1 cellular context compared by ENCODE assay signal in the genomic region with DNA sequence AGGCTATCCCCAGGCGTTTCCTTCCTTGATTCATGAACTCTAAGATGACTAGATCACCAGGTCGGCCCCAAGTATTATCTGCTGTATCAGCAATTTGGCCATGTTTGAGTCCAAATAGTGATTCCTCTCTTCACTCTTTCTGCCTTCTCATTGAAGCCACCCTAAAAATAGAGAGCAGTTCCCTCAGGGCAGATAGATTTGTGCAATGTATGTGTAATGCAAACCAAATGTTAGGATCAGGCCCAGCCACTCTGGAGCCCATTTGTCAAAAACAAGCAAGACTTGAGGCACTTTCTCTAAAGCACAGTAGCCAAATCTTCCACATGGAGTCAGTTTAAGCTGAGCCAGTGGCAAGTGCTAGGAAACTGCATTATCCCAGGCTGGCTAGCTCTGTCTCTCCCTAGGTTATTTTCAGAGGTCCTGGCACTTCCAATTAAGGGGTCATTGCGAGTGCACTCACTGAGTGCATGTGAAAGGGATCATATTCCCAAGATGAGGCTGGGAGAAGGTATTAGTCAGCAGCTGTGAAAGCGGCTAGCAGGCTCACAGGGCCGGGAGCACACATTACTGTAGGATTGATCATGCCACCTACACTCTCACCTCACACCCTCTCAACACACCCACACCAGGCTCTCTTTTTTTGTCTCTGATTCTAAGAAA.
A peak's percentile ranks its signal among the peaks of the same experiment; 100 is the strongest.
TF ChIP-seq lines count a peak whose summit lies in the region.

No MANE protein-coding gene starts in this region.

TF ChIP-seq in HEK293, 187 proteins besides CTCF, POLR2A, EP300 and RAD21 (continued from another document):
- TF ChIP-seq, protein P1, sequence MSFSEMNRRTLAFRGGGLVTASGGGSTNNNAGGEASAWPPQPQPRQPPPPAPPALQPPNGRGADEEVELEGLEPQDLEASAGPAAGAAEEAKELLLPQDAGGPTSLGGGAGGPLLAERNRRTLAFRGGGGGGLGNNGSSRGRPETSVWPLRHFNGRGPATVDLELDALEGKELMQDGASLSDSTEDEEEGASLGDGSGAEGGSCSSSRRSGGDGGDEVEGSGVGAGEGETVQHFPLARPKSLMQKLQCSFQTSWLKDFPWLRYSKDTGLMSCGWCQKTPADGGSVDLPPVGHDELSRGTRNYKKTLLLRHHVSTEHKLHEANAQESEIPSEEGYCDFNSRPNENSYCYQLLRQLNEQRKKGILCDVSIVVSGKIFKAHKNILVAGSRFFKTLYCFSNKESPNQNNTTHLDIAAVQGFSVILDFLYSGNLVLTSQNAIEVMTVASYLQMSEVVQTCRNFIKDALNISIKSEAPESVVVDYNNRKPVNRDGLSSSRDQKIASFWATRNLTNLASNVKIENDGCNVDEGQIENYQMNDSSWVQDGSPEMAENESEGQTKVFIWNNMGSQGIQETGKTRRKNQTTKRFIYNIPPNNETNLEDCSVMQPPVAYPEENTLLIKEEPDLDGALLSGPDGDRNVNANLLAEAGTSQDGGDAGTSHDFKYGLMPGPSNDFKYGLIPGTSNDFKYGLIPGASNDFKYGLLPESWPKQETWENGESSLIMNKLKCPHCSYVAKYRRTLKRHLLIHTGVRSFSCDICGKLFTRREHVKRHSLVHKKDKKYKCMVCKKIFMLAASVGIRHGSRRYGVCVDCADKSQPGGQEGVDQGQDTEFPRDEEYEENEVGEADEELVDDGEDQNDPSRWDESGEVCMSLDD (tag by site-specific recombination; IDR thresholded peaks at IDR 0.05), result no peak
- TF ChIP-seq, protein P2, sequence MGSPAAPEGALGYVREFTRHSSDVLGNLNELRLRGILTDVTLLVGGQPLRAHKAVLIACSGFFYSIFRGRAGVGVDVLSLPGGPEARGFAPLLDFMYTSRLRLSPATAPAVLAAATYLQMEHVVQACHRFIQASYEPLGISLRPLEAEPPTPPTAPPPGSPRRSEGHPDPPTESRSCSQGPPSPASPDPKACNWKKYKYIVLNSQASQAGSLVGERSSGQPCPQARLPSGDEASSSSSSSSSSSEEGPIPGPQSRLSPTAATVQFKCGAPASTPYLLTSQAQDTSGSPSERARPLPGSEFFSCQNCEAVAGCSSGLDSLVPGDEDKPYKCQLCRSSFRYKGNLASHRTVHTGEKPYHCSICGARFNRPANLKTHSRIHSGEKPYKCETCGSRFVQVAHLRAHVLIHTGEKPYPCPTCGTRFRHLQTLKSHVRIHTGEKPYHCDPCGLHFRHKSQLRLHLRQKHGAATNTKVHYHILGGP (tag by site-specific recombination; IDR thresholded peaks at IDR 0.05), result no peak
- TF ChIP-seq REPIN1 (tag by site-specific recombination; IDR thresholded peaks at IDR 0.05; ENCODE audit: low read depth) (no peak), ZNF626 (tag by site-specific recombination; IDR thresholded peaks at IDR 0.05) (no peak), OSR2 (tag by site-specific recombination; IDR thresholded peaks at IDR 0.05) (peak; percentile 47; the same call in 1 of the 2 replicates), ZNF629 (tag by site-specific recombination; IDR thresholded peaks at IDR 0.05) (peak; percentile 48; the same call in 1 of the 2 replicates), GLIS1 (tag by site-specific recombination; IDR thresholded peaks at IDR 0.05) (no peak), FEZF1 (tag by site-specific recombination; IDR thresholded peaks at IDR 0.05) (0 out of 2 replicates have a peak, but pooled peaks have one; percentile 12), ZBTB48 (tag by site-specific recombination; IDR thresholded peaks at IDR 0.05) (peak; percentile 96), ZNF239 (tag by site-specific recombination; IDR thresholded peaks at IDR 0.05) (no peak), ZNF174 (tag by site-specific recombination; IDR thresholded peaks at IDR 0.05) (no peak), ZNF501 (tag by site-specific recombination; IDR thresholded peaks at IDR 0.05) (0 out of 2 replicates have a peak, but pooled peaks have one; percentile 36), ZBTB17 (tag by site-specific recombination; IDR thresholded peaks at IDR 0.05) (peak; percentile 32; the same call in 1 of the 2 replicates), KLF9 (tag by site-specific recombination; IDR thresholded peaks at IDR 0.05; ENCODE audit: low read depth) (no peak), ZNF23 (tag by site-specific recombination; IDR thresholded peaks at IDR 0.05; ENCODE audit: borderline replicate concordance) (no peak), ZNF292 (tag by site-specific recombination; IDR thresholded peaks at IDR 0.05; ENCODE audit: borderline replicate concordance, low read depth) (no peak), ZNF529 (tag by site-specific recombination; IDR thresholded peaks at IDR 0.05; ENCODE audit: insufficient replicate concordance) (no peak), SALL2 (tag by site-specific recombination; IDR thresholded peaks at IDR 0.05; ENCODE audit: borderline replicate concordance) (no peak)
- TF ChIP-seq, protein P3, sequence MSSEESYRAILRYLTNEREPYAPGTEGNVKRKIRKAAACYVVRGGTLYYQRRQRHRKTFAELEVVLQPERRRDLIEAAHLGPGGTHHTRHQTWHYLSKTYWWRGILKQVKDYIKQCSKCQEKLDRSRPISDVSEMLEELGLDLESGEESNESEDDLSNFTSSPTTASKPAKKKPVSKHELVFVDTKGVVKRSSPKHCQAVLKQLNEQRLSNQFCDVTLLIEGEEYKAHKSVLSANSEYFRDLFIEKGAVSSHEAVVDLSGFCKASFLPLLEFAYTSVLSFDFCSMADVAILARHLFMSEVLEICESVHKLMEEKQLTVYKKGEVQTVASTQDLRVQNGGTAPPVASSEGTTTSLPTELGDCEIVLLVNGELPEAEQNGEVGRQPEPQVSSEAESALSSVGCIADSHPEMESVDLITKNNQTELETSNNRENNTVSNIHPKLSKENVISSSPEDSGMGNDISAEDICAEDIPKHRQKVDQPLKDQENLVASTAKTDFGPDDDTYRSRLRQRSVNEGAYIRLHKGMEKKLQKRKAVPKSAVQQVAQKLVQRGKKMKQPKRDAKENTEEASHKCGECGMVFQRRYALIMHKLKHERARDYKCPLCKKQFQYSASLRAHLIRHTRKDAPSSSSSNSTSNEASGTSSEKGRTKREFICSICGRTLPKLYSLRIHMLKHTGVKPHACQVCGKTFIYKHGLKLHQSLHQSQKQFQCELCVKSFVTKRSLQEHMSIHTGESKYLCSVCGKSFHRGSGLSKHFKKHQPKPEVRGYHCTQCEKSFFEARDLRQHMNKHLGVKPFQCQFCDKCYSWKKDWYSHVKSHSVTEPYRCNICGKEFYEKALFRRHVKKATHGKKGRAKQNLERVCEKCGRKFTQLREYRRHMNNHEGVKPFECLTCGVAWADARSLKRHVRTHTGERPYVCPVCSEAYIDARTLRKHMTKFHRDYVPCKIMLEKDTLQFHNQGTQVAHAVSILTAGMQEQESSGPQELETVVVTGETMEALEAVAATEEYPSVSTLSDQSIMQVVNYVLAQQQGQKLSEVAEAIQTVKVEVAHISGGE (tag by site-specific recombination; conservative IDR thresholded peaks at IDR 0.05; ENCODE audit: low read depth), result no peak
- TF ChIP-seq, protein P4, sequence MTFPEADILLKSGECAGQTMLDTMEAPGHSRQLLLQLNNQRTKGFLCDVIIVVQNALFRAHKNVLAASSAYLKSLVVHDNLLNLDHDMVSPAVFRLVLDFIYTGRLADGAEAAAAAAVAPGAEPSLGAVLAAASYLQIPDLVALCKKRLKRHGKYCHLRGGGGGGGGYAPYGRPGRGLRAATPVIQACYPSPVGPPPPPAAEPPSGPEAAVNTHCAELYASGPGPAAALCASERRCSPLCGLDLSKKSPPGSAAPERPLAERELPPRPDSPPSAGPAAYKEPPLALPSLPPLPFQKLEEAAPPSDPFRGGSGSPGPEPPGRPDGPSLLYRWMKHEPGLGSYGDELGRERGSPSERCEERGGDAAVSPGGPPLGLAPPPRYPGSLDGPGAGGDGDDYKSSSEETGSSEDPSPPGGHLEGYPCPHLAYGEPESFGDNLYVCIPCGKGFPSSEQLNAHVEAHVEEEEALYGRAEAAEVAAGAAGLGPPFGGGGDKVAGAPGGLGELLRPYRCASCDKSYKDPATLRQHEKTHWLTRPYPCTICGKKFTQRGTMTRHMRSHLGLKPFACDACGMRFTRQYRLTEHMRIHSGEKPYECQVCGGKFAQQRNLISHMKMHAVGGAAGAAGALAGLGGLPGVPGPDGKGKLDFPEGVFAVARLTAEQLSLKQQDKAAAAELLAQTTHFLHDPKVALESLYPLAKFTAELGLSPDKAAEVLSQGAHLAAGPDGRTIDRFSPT (tag by site-specific recombination; IDR thresholded peaks at IDR 0.05), result peak; percentile 50; the same call in 1 of the 2 replicates
- TF ChIP-seq, protein P5, sequence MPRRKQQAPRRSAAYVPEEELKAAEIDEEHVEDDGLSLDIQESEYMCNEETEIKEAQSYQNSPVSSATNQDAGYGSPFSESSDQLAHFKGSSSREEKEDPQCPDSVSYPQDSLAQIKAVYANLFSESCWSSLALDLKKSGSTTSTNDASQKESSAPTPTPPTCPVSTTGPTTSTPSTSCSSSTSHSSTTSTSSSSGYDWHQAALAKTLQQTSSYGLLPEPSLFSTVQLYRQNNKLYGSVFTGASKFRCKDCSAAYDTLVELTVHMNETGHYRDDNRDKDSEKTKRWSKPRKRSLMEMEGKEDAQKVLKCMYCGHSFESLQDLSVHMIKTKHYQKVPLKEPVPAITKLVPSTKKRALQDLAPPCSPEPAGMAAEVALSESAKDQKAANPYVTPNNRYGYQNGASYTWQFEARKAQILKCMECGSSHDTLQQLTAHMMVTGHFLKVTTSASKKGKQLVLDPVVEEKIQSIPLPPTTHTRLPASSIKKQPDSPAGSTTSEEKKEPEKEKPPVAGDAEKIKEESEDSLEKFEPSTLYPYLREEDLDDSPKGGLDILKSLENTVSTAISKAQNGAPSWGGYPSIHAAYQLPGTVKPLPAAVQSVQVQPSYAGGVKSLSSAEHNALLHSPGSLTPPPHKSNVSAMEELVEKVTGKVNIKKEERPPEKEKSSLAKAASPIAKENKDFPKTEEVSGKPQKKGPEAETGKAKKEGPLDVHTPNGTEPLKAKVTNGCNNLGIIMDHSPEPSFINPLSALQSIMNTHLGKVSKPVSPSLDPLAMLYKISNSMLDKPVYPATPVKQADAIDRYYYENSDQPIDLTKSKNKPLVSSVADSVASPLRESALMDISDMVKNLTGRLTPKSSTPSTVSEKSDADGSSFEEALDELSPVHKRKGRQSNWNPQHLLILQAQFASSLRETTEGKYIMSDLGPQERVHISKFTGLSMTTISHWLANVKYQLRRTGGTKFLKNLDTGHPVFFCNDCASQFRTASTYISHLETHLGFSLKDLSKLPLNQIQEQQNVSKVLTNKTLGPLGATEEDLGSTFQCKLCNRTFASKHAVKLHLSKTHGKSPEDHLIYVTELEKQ (tag by site-specific recombination; IDR thresholded peaks at IDR 0.05; ENCODE audit: borderline replicate concordance), result no peak
- TF ChIP-seq, protein P6, sequence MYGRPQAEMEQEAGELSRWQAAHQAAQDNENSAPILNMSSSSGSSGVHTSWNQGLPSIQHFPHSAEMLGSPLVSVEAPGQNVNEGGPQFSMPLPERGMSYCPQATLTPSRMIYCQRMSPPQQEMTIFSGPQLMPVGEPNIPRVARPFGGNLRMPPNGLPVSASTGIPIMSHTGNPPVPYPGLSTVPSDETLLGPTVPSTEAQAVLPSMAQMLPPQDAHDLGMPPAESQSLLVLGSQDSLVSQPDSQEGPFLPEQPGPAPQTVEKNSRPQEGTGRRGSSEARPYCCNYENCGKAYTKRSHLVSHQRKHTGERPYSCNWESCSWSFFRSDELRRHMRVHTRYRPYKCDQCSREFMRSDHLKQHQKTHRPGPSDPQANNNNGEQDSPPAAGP (tag by site-specific recombination; IDR thresholded peaks at IDR 0.05), result 0 out of 2 replicates have a peak, but pooled peaks have one; percentile 23
